ENCODE assay signal across 1 cellular context in genomic region chr1:229812693-229813092, GRCh38.
TF ChIP-seq lines count a peak whose summit lies in the region.

No MANE protein-coding gene starts in this region.

TF ChIP-seq in HEK293, 187 proteins besides CTCF, POLR2A, EP300 and RAD21 (continued from another document):
- TF ChIP-seq ZNF148 (tag by site-specific recombination; IDR thresholded peaks at IDR 0.05; ENCODE audit: borderline replicate concordance) (no peak), WT1 (tag by site-specific recombination; IDR thresholded peaks at IDR 0.05) (no peak), TRIM28 (IDR thresholded peaks at IDR 0.05; ENCODE audit: borderline replicate concordance, low read length) (no peak)
